ENCODE assay signal across 21 cellular contexts in genomic region chr15:31156808-31157207, GRCh38. TPM values are rescaled to one million over a fixed set of nuclear protein-coding genes. Genes with fewer than 3 reads are reported as not detected.
DNase-seq lines count a peak whose midpoint lies in the region; ATAC-seq and TF ChIP-seq lines count a peak whose summit lies in the region.
"Had no signal": no experiment of that assay in that cellular context is flagged by ENCODE, and none has a peak within 500 bp of the region (broad histone marks: within the 10 kb centered on the region; RNA-seq: fewer than 3 reads in every experiment).

No MANE protein-coding gene starts in this region.

- CTCF ChIA-PET in T-cell (lab: Charles Lee): interaction anchor here (0.6 to 0.8 kb wide), 2 partner anchors 28 to 429 kb away, joined by 3 read pairs; no protein-coding TSS in a partner anchor

- no peak overlapping the region for H3K4me3 ChIP-seq in HUES64 (ENCODE audit: low read length)
- no peak overlapping the region for H3K4me3 ChIP-seq in esophagus muscularis mucosa
- no peak overlapping the region for H3K4me3 ChIP-seq in liver (ENCODE audit: low read depth in 1 of 3, low read length in 3 of 3)
- H3K4me3 ChIP-seq: K562 had no signal

- DNase-seq in esophagus muscularis mucosa (ENCODE audit: extremely low spot score) (peak; percentile 47), NCI-H345 treated with DMSO at 0.1 percent for 48 hours (lab: John Stamatoyannopoulos, UW; ENCODE audit: unreplicated experiment) (no peak), Right ventricle myocardium inferior (ENCODE audit: missing footprints) (no peak), T-cell (no peak)
- no peak for DNase-seq in stimulated activated CD4-positive, alpha-beta T cell treated with anti-CD3 and anti-CD28 coated beads, Interleukin-1b, Interleukin-23, amount 100 ng/mL, for 48 hours
- DNase-seq: ACHN; BE2C; C1 segment of cervical spinal cord; Caco-2; CD4-positive, CD25-positive, alpha-beta regulatory T cell; DMS79; GDM1; GOT3; H7; HFFc6; IMR-90 had no signal

- no peak overlapping the region for H3K9ac ChIP-seq in HUES64 (ENCODE audit: low read depth, low read length)
- no peak overlapping the region for H3K9ac ChIP-seq in liver (ENCODE audit: low read depth in 1 of 2, low read length in 2 of 2)

- POLR2A ChIA-PET in T-cell (lab: Charles Lee): interaction anchor here in 1 of 2 donors (0.6 kb wide), 1 partner anchor 61 kb away, joined by 7 read pairs; no protein-coding TSS in a partner anchor

- TF ChIP-seq CTCF in esophagus muscularis mucosa (IDR thresholded peaks at IDR 0.05): no peak
- no peak for TF ChIP-seq CTCF in liver (IDR thresholded peaks at IDR 0.05; ENCODE audit: low read depth, low read length, missing input control)

- H3K4me1 Mint-ChIP-seq in T-cell: no peaks in the 10 kb centered on the region
- H3K4me1 Mint-ChIP-seq: CD4-positive, CD25-positive, alpha-beta regulatory T cell had no signal

- H3K27me3 ChIP-seq in HUES64 (ENCODE audit: insufficient read depth, low read length) (peaks cover 7% of the 10 kb centered on the region; the same call in 1 of the 2 replicates), esophagus muscularis mucosa (peaks cover 0 to 8% (median 0%) of the 10 kb centered on the region in 4 donors), liver (ENCODE audit: control insufficient read depth in 4 of 4, insufficient read depth in 4 of 4, low read length in 3 of 4) (no peaks in the 10 kb centered on the region)
- H3K27me3 ChIP-seq: BE2C had no signal

- H3K4me3 Mint-ChIP-seq in T-cell: no peak overlapping the region
- H3K4me3 Mint-ChIP-seq: CD4-positive, CD25-positive, alpha-beta regulatory T cell; HFFc6 had no signal

- TF ChIP-seq EP300 in esophagus muscularis mucosa (IDR thresholded peaks at IDR 0.05): no peak

- peaks cover 0 to 3% of the 10 kb centered on the region in 2 donors for H3K27me3 Mint-ChIP-seq in T-cell

- H3K27ac ChIP-seq in HUES64 (ENCODE audit: low read depth, low read length): peak overlapping the region; percentile 62; the same call in 1 of the 2 replicates
- no peak overlapping the region for H3K27ac ChIP-seq in esophagus muscularis mucosa (replicated peaks in 1 of 4)
- peak overlapping the region; percentile 93 to 96 for H3K27ac ChIP-seq in liver (ENCODE audit: low read depth in 1 of 2, low read length in 2 of 2)

- no peaks in the 10 kb centered on the region for H3K9me3 Mint-ChIP-seq in T-cell
- H3K9me3 Mint-ChIP-seq: CD4-positive, CD25-positive, alpha-beta regulatory T cell; HFFc6 had no signal

- H3K36me3 ChIP-seq in HUES64 (ENCODE audit: insufficient read depth, low read length) (no peaks in the 10 kb centered on the region), esophagus muscularis mucosa (no peaks in the 10 kb centered on the region), liver (ENCODE audit: control insufficient read depth in 4 of 4, insufficient read depth in 3 of 4, low read depth in 1 of 4, low read length in 3 of 4) (no peaks in the 10 kb centered on the region)
- H3K36me3 ChIP-seq: BE2C had no signal

- H3K4me1 ChIP-seq in HUES64 (ENCODE audit: insufficient read depth, low read length): peaks cover 12% of the 10 kb centered on the region
- H3K4me1 ChIP-seq in esophagus muscularis mucosa: no peaks in the 10 kb centered on the region
- H3K4me1 ChIP-seq in liver (ENCODE audit: control insufficient read depth in 4 of 4, insufficient read depth in 4 of 4, low read length in 3 of 4): peaks cover 10 to 62% (median 38%) of the 10 kb centered on the region in 4 donors
- H3K4me1 ChIP-seq: BE2C had no signal

- no peak for TF ChIP-seq RAD21 in liver (IDR thresholded peaks at IDR 0.05)

- intact Hi-C loops in esophagus muscularis mucosa (cut with DNase I): no loop called here
- intact Hi-C loops in Right ventricle myocardium inferior (cut with DNase I): no loop called here

- ATAC-seq in Right ventricle myocardium inferior (no peak), T-cell (replicated peaks in 1 of 4) (no peak)
- ATAC-seq: HCT116, K562 had no signal

- H3K36me3 Mint-ChIP-seq in T-cell: no peaks in the 10 kb centered on the region
- H3K36me3 Mint-ChIP-seq: CD4-positive, CD25-positive, alpha-beta regulatory T cell had no signal

- TF ChIP-seq POLR2A in esophagus muscularis mucosa (IDR thresholded peaks at IDR 0.05; ENCODE audit: low read depth): no peak

- H3K9me3 ChIP-seq in HUES64 (ENCODE audit: insufficient read depth, low read depth, low read length) (0 out of 2 replicates have a peak, but pooled peaks cover 3% of the 10 kb centered on the region), esophagus muscularis mucosa (no peaks in the 10 kb centered on the region), liver (ENCODE audit: control insufficient read depth in 4 of 4, low read length in 3 of 4) (no peaks in the 10 kb centered on the region)
- H3K9me3 ChIP-seq: BE2C, Caco-2 had no signal

- H3K27ac Mint-ChIP-seq in T-cell: no peak overlapping the region
- H3K27ac Mint-ChIP-seq: CD4-positive, CD25-positive, alpha-beta regulatory T cell; HFFc6 had no signal

- WGBS in HUES64: 97% methylated on average over 4 of the region's 4 CpGs
- WGBS in esophagus muscularis mucosa: 88% methylated on average over 4 of the region's 4 CpGs
- 82% methylated on average over 4 of the region's 4 CpGs for WGBS in liver

TF ChIP-seq in liver, 16 proteins besides CTCF, POLR2A, EP300 and RAD21:
- TF ChIP-seq ATF3 (IDR thresholded peaks at IDR 0.05): no peak
- TF ChIP-seq MAX (IDR thresholded peaks at IDR 0.05): no peak
- TF ChIP-seq FOXA1 (IDR thresholded peaks at IDR 0.05): no peak
- TF ChIP-seq REST (IDR thresholded peaks at IDR 0.05): no peak
- TF ChIP-seq JUND (IDR thresholded peaks at IDR 0.05): no peak
- TF ChIP-seq HNF4A (conservative IDR thresholded peaks at IDR 0.05): no peak
- TF ChIP-seq NR2F2 (IDR thresholded peaks at IDR 0.05): no peak
- TF ChIP-seq EGR1 (IDR thresholded peaks at IDR 0.05; ENCODE audit: low read depth in 2 of 2): no peak
- TF ChIP-seq YY1 (IDR thresholded peaks at IDR 0.05): no peak

RNA-seq across cellular contexts. Expression of gene TRPM1, which starts 55.3 kb away (rescaled TPM):
- not detected for polyA plus RNA-seq in HUES64 (2013, experiment 1 of 2)
- 0.25 TPM for polyA plus RNA-seq in HUES64 (2013, experiment 2 of 2)
- total RNA-seq in esophagus muscularis mucosa (not detected), liver (not detected), Right ventricle myocardium inferior (not detected), T-cell (not detected)
- polyA plus RNA-seq in liver: not detected
- total RNA-seq: Caco-2; CD4-positive, CD25-positive, alpha-beta regulatory T cell; Daoy; IMR-90; K562 had no signal
- polyA plus RNA-seq: CD4-positive, CD25-positive, alpha-beta regulatory T cell; IMR-90 had no signal

Comparison
In these comparisons a context has a peak if more than half of its experiments do, and no peak if none do; other contexts are left out.
1. H3K27ac ChIP-seq: peak in HUES64 (single experiment) and liver (2 of 2); none in esophagus muscularis mucosa (0 of 4).